11 cellular contexts compared by ENCODE assay signal in the genomic region with DNA sequence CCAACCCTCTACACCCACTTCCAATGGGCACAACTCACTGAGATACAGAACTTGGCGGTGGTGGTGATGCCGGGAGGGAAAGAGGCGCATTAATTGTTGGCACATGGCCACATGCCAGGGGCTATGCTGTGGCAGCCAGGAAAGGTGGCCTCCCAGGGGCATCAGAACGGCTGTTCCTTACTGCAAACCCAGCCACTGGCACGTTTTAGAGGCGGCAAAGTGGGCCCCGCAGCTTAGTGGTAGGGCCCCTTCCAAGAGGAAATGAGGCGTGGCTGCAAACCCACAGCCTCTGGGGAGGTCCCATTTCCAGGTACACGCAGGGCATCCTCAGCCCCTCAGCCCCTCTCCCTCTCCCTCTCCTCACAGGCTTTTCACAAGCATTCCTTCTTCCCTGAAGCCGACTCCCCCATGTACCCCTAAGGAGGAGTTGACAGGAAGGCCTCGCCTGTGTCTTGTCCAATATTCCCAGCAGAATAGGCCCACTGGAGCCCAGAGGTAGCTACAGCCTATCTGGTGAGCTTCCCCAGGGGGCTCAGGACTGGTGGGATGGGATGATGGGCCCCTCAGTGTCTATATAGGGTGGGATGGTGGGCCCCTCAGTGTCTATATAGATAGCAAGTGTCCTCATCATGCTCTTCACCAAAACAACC.
DNase-seq lines count a peak whose midpoint lies in the region; ATAC-seq and TF ChIP-seq lines count a peak whose summit lies in the region.
"Had no signal": no experiment of that assay in that cellular context is flagged by ENCODE, and none has a peak within 500 bp of the region (broad histone marks: within the 10 kb centered on the region; RNA-seq: fewer than 3 reads in every experiment).

No MANE protein-coding gene starts in this region.

- H3K27me3 ChIP-seq in ACC112 (ENCODE audit: insufficient read depth, low read length), result no peaks in the 10 kb centered on the region
- no peaks in the 10 kb centered on the region for H3K27me3 ChIP-seq in H9 (ENCODE audit: insufficient read depth, low read length)
- H3K27me3 ChIP-seq in naive thymus-derived CD4-positive, alpha-beta T cell (ENCODE audit: control insufficient read depth in 2 of 2, insufficient read depth in 2 of 2, low read length in 2 of 2), result no peaks in the 10 kb centered on the region

- H2BK15ac ChIP-seq in H9 (ENCODE audit: low read depth, low read length), result no peak overlapping the region

- H3K4me2 ChIP-seq in H9 (ENCODE audit: insufficient read depth, insufficient read length, low read length), result no peak overlapping the region
- H3K4me2 ChIP-seq: KMS-11 had no signal

- no peaks in the 10 kb centered on the region for H4K20me1 ChIP-seq in H9 (ENCODE audit: control insufficient read depth, insufficient read depth, insufficient read length)

- peaks cover 66% of the 10 kb centered on the region for H3K79me2 ChIP-seq in ACC112 (ENCODE audit: control insufficient read depth, insufficient read depth, low read length, unreplicated experiment)
- no peaks in the 10 kb centered on the region for H3K79me2 ChIP-seq in H9 (ENCODE audit: insufficient read depth, low read length)

- no peak overlapping the region for H3K9ac ChIP-seq in H9 (ENCODE audit: extremely low read depth, insufficient read length, low read length)
- H3K9ac ChIP-seq: KMS-11 had no signal

- no peak overlapping the region for H3K4ac ChIP-seq in H9 (ENCODE audit: low read depth, low read length)

- H3K9me3 ChIP-seq in H9 (ENCODE audit: control insufficient read depth, low read depth, low read length), result no peaks in the 10 kb centered on the region
- H3K9me3 ChIP-seq in naive thymus-derived CD4-positive, alpha-beta T cell (ENCODE audit: control insufficient read depth in 2 of 3, low read length in 3 of 3), result no peaks in the 10 kb centered on the region

- peak overlapping the region in 1 of 3 experiments; percentile 66; a peak in 2 of 7 replicates for H3K27ac Mint-ChIP-seq in H9
- peak overlapping the region; percentile 56 for H3K27ac Mint-ChIP-seq in activated naive CD8-positive, alpha-beta T cell treated with anti-CD3 and anti-CD28 coated beads, Interleukin-2, amount 10 ng/mL, durations not matched to agents 7 days and 5 days
- peak overlapping the region in 7 of 9 donors; percentile 25 to 78 (median 51) for H3K27ac Mint-ChIP-seq in naive thymus-derived CD4-positive, alpha-beta T cell

- H3K4me1 Mint-ChIP-seq in H9, result peaks cover 36 to 43% of the 10 kb centered on the region in 2 experiments
- H3K4me1 Mint-ChIP-seq in activated naive CD8-positive, alpha-beta T cell treated with anti-CD3 and anti-CD28 coated beads, Interleukin-2, amount 10 ng/mL, durations not matched to agents 7 days and 5 days, result peaks cover 19% of the 10 kb centered on the region
- peaks cover 21 to 49% (median 40%) of the 10 kb centered on the region in 7 donors for H3K4me1 Mint-ChIP-seq in naive thymus-derived CD4-positive, alpha-beta T cell

- H3K4me3 ChIP-seq in ACC112 (ENCODE audit: low read depth, low read length), result no peak overlapping the region
- H3K4me3 ChIP-seq in naive thymus-derived CD4-positive, alpha-beta T cell (ENCODE audit: low read length), result no peak overlapping the region

- no peaks in the 10 kb centered on the region for H3K36me3 Mint-ChIP-seq in H9 (ENCODE audit: insufficient read depth in 1 of 3, low read depth in 3 of 3)
- peaks cover 15% of the 10 kb centered on the region for H3K36me3 Mint-ChIP-seq in activated naive CD8-positive, alpha-beta T cell treated with anti-CD3 and anti-CD28 coated beads, Interleukin-2, amount 10 ng/mL, durations not matched to agents 7 days and 5 days
- H3K36me3 Mint-ChIP-seq in naive thymus-derived CD4-positive, alpha-beta T cell, result peaks cover 7 to 77% (median 54%) of the 10 kb centered on the region in 5 donors

- DNase-seq in H9 (no peak), mucosa of gallbladder (ENCODE audit: low spot score) (no peak), NCI-H2227 treated with DMSO at 0.1 percent for 48 hours (lab: John Stamatoyannopoulos, UW) (no peak), caudate nucleus (lab: John Stamatoyannopoulos, UW) (no peak), AG20443 (ENCODE audit: low spot score) (no peak)
- peak; percentile 39 for DNase-seq in activated naive CD8-positive, alpha-beta T cell treated with anti-CD3 and anti-CD28 coated beads, Interleukin-2, amount 10 ng/mL, durations not matched to agents 7 days and 5 days
- no peak for DNase-seq in naive thymus-derived CD4-positive, alpha-beta T cell
- DNase-seq: islet precursor cell, NCI-H82 had no signal

- peak overlapping the region; percentile 12 for H2BK12ac ChIP-seq in H9 (ENCODE audit: insufficient read length, low read depth, low read length)

- H3K56ac ChIP-seq in H9 (ENCODE audit: insufficient read length, low read depth, low read length), result no peak overlapping the region

- H3K27ac ChIP-seq in ACC112 (ENCODE audit: low read depth, low read length), result peak overlapping the region; percentile 100
- H3K27ac ChIP-seq in H9 (ENCODE audit: insufficient read length, low read depth, low read length), result no peak overlapping the region
- H3K27ac ChIP-seq in naive thymus-derived CD4-positive, alpha-beta T cell (ENCODE audit: low read depth, low read length), result no peak overlapping the region
- no peak overlapping the region for H3K27ac ChIP-seq in caudate nucleus (ENCODE audit: low read depth, low read length)
- H3K27ac ChIP-seq: KMS-11 had no signal

- H3K23ac ChIP-seq in H9 (ENCODE audit: insufficient read length, low read depth, low read length), result no peak overlapping the region

- no CpG with 5 or more reads among the region's 11 CpGs for WGBS in H9 (ENCODE audit: extremely low coverage, insufficient read length, low lambda C conversion rate)

- TF ChIP-seq CTCF in H9 (conservative IDR thresholded peaks at IDR 0.05), result no peak

- H2BK5ac ChIP-seq in H9 (ENCODE audit: insufficient read length, low read length), result no peak overlapping the region

- no peaks in the 10 kb centered on the region for H3K23me2 ChIP-seq in H9 (ENCODE audit: insufficient read length, low read depth, low read length, poor library complexity, severe bottlenecking)

- no peak overlapping the region for H3T11ph ChIP-seq in H9 (ENCODE audit: low read length)

- H2AK5ac ChIP-seq in H9 (ENCODE audit: insufficient read length, low read length), result no peak overlapping the region

- H3K4me3 Mint-ChIP-seq in H9, result no peak overlapping the region
- peak overlapping the region; percentile 8 for H3K4me3 Mint-ChIP-seq in activated naive CD8-positive, alpha-beta T cell treated with anti-CD3 and anti-CD28 coated beads, Interleukin-2, amount 10 ng/mL, durations not matched to agents 7 days and 5 days
- peak overlapping the region in 1 of 10 donors; percentile 25 for H3K4me3 Mint-ChIP-seq in naive thymus-derived CD4-positive, alpha-beta T cell

- H4K91ac ChIP-seq in H9 (ENCODE audit: insufficient read length, low read depth, low read length), result no peak overlapping the region

- H2AFZ ChIP-seq in ACC112 (ENCODE audit: low read length, unreplicated experiment) (no peak overlapping the region), H9 (ENCODE audit: low read length) (no peak overlapping the region)

- H4K8ac ChIP-seq in H9 (replicated peaks; ENCODE audit: insufficient read length, low read depth, low read length), result no peak overlapping the region

- peaks cover 13% of the 10 kb centered on the region for H3K27me3 Mint-ChIP-seq in H9 (ENCODE audit: low read depth)
- no peaks in the 10 kb centered on the region for H3K27me3 Mint-ChIP-seq in activated naive CD8-positive, alpha-beta T cell treated with anti-CD3 and anti-CD28 coated beads, Interleukin-2, amount 10 ng/mL, durations not matched to agents 7 days and 5 days
- no peaks in the 10 kb centered on the region for H3K27me3 Mint-ChIP-seq in naive thymus-derived CD4-positive, alpha-beta T cell

- no peak overlapping the region for H4K5ac ChIP-seq in H9 (ENCODE audit: insufficient read length, low read depth, low read length)

- intact Hi-C loops in naive thymus-derived CD4-positive, alpha-beta T cell (cut with micrococcal nuclease), result no loop called here

- H3K4me1 ChIP-seq in ACC112 (ENCODE audit: control insufficient read depth, insufficient read depth, low read length, unreplicated experiment) (peaks cover 49% of the 10 kb centered on the region), H9 (ENCODE audit: insufficient read depth, low read length) (peaks cover 8% of the 10 kb centered on the region)
- peaks cover 15 to 19% of the 10 kb centered on the region in 2 donors for H3K4me1 ChIP-seq in naive thymus-derived CD4-positive, alpha-beta T cell (ENCODE audit: control insufficient read depth in 2 of 2, insufficient read depth in 2 of 2, low read length in 2 of 2)

- no peak overlapping the region for H2BK120ac ChIP-seq in H9 (ENCODE audit: low read depth, low read length, poor library complexity, severe bottlenecking)

- peaks cover 35% of the 10 kb centered on the region for H3K36me3 ChIP-seq in ACC112 (ENCODE audit: insufficient read depth, low read length)
- peaks cover 11 to 68% (median 35%) of the 10 kb centered on the region in 3 experiments for H3K36me3 ChIP-seq in naive thymus-derived CD4-positive, alpha-beta T cell (ENCODE audit: control insufficient read depth in 2 of 3, insufficient read depth in 3 of 3, low read length in 3 of 3)

- POLR2A ChIA-PET in activated naive CD8-positive, alpha-beta T cell treated with anti-CD3 and anti-CD28 coated beads, Interleukin-2, amount 10 ng/mL, durations not matched to agents 7 days and 5 days (lab: Charles Lee), result no interaction called here
- POLR2A ChIA-PET in naive thymus-derived CD4-positive, alpha-beta T cell (lab: Charles Lee), result no interaction called here

- H3K9me3 Mint-ChIP-seq in H9, result no peaks in the 10 kb centered on the region
- H3K9me3 Mint-ChIP-seq in activated naive CD8-positive, alpha-beta T cell treated with anti-CD3 and anti-CD28 coated beads, Interleukin-2, amount 10 ng/mL, durations not matched to agents 7 days and 5 days, result no peaks in the 10 kb centered on the region
- peaks cover 0 to 1% (median 0%) of the 10 kb centered on the region in 11 donors for H3K9me3 Mint-ChIP-seq in naive thymus-derived CD4-positive, alpha-beta T cell

- H3K79me1 ChIP-seq in H9 (ENCODE audit: insufficient read depth, low read depth, low read length, poor library complexity, severe bottlenecking), result no peaks in the 10 kb centered on the region

- no peak overlapping the region for H3K18ac ChIP-seq in H9 (ENCODE audit: insufficient read length, low read depth, low read length)

- H3K14ac ChIP-seq in H9 (ENCODE audit: insufficient read depth, low read length), result no peak overlapping the region

- ATAC-seq in activated naive CD8-positive, alpha-beta T cell treated with anti-CD3 and anti-CD28 coated beads, Interleukin-2, amount 10 ng/mL, durations not matched to agents 7 days and 5 days (ENCODE audit: low read depth), result peak; percentile 60
- no peak for ATAC-seq in naive thymus-derived CD4-positive, alpha-beta T cell

- no peak overlapping the region for H2BK20ac ChIP-seq in H9 (ENCODE audit: low read depth, low read length, poor library complexity, severe bottlenecking)

- CTCF ChIA-PET in naive thymus-derived CD4-positive, alpha-beta T cell (lab: Charles Lee), result no interaction called here
